20 cellular contexts compared by ENCODE assay signal in the genomic region with DNA sequence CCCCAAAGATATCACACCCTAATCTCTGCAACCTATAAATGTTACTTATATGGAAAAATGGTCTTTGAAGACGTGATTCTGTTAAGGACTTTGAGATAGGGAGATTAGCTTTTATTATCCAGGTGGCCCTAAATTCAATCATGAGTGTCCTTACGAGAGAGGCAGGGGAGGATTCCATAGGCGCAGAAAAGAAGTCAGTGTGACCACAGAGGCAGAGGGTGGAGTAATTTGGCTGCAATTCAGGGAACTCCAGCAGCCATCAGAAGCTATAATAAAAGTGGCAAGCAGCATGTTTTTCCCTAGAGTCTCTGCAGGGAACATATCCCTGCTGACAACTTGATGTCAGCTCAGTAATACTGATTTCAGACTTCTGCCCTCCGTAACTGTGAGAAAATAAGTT.
A peak's percentile ranks its signal among the peaks of the same experiment; 100 is the strongest.
DNase-seq lines count a peak whose midpoint lies in the region; ATAC-seq and TF ChIP-seq lines count a peak whose summit lies in the region.
"Had no signal": no experiment of that assay in that cellular context is flagged by ENCODE, and none has a peak within 500 bp of the region (broad histone marks: within the 10 kb centered on the region; RNA-seq: fewer than 3 reads in every experiment).

No MANE protein-coding gene starts in this region.

- DNase-seq in A673 (ENCODE audit: low spot score) (peak; percentile 62), NCI-H345 (lab: John Stamatoyannopoulos, UW) (peak; percentile 58), colonic mucosa (peak; percentile 17), mucosa of descending colon (peak in 1 of 3 donors; percentile 60), NCI-H774 (lab: John Stamatoyannopoulos, UW) (no peak)
- DNase-seq: 8988T, AML-193, DMS79, HFFc6, MM.1S, NCI-H1048, NCI-H1436, NCI-H187 treated with DMSO at 0.1 percent for 48 hours, NCI-H2107, NCI-H510A treated with DMSO at 0.1 percent for 48 hours had no signal

- CTCF ChIA-PET in A673 (lab: Charles Lee), result no interaction called here

- peaks cover 9% of the 10 kb centered on the region for H3K4me1 ChIP-seq in A673 (ENCODE audit: insufficient read depth, low read length, poor library complexity, severe bottlenecking)
- no peaks in the 10 kb centered on the region for H3K4me1 ChIP-seq in colonic mucosa
- no peaks in the 10 kb centered on the region for H3K4me1 ChIP-seq in mucosa of descending colon (ENCODE audit: low read depth)

- POLR2A ChIA-PET in A673 (lab: Charles Lee; ENCODE audit: low non-redundant PET), result no interaction called here

- H3K36me3 ChIP-seq in A673 (ENCODE audit: insufficient read depth, low read length, poor library complexity, severe bottlenecking) (no peaks in the 10 kb centered on the region), colonic mucosa (no peaks in the 10 kb centered on the region), mucosa of descending colon (ENCODE audit: low read depth) (no peaks in the 10 kb centered on the region)

- peak; percentile 48 for ATAC-seq in mucosa of descending colon
- no peak for ATAC-seq in GM21529 (IDR thresholded peaks at IDR 0.05; ENCODE audit: unreplicated experiment)
- ATAC-seq in esophagus mucosa, result no peak
- ATAC-seq: K562, Right ventricle myocardium inferior had no signal

- H3K27me3 ChIP-seq in A673 (replicated peaks; ENCODE audit: insufficient read depth, low read depth, low read length, poor library complexity) (no peaks in the 10 kb centered on the region), colonic mucosa (no peaks in the 10 kb centered on the region)

- no peak overlapping the region for H3K4me3 ChIP-seq in A673 (ENCODE audit: low read depth, low read length, poor library complexity, severe bottlenecking)
- no peak overlapping the region for H3K4me3 ChIP-seq in colonic mucosa
- H3K4me3 ChIP-seq in mucosa of descending colon, result no peak overlapping the region
- H3K4me3 ChIP-seq: K562 had no signal

- H3K9ac ChIP-seq in colonic mucosa (ENCODE audit: low read depth in 2 of 2, low read length in 2 of 2), result no peak overlapping the region

- BruUV-seq in A673 (replicated peaks; lab: Mats Ljungman, UMichigan), result no TSS peak

- TF ChIP-seq CTCF in A673 (conservative IDR thresholded peaks at IDR 0.05; ENCODE audit: low read depth, low read length), result no peak
- no peak for TF ChIP-seq CTCF in colonic mucosa (IDR thresholded peaks at IDR 0.05)
- no peak for TF ChIP-seq CTCF in mucosa of descending colon (IDR thresholded peaks at IDR 0.05)

- H3K9me3 ChIP-seq in A673 (ENCODE audit: low read depth, low read length, poor library complexity, severe bottlenecking) (no peaks in the 10 kb centered on the region), colonic mucosa (no peaks in the 10 kb centered on the region), mucosa of descending colon (no peaks in the 10 kb centered on the region)

- H3K27ac ChIP-seq in A673 (ENCODE audit: low read depth, low read length, poor library complexity, severe bottlenecking) (no peak overlapping the region), colonic mucosa (no peak overlapping the region)
- H3K27ac ChIP-seq: C4-2B had no signal

- intact Hi-C loops in A673 (cut with micrococcal nuclease; ENCODE audit: unreplicated experiment), result no loop called here
- intact Hi-C loops in colonic mucosa (cut with DNase I), result no loop called here
- intact Hi-C loops in mucosa of descending colon (cut with DNase I, micrococcal nuclease), result no loop called here
